16 cellular contexts compared by ENCODE assay signal in genomic region chr19:39946532-39946931, GRCh38. TPM values are rescaled to one million over a fixed set of nuclear protein-coding genes. Genes with fewer than 3 reads are reported as not detected.
DNase-seq lines count a peak whose midpoint lies in the region; ATAC-seq, FAIRE-seq and TF ChIP-seq lines count a peak whose summit lies in the region.
"Had no signal": no experiment of that assay in that cellular context is flagged by ENCODE, and none has a peak within 500 bp of the region (broad histone marks: within the 10 kb centered on the region; RNA-seq: fewer than 3 reads in every experiment).

No MANE protein-coding gene starts in this region.

- no peaks in the 10 kb centered on the region for H3K79me2 ChIP-seq in hepatocyte

- no peaks in the 10 kb centered on the region for H3K27me3 ChIP-seq in hepatocyte
- H3K27me3 ChIP-seq: BE2C, upper lobe of left lung had no signal

- H4K20me1 ChIP-seq in hepatocyte (ENCODE audit: insufficient read depth, poor library complexity, severe bottlenecking), result no peaks in the 10 kb centered on the region

- H3K4me1 Mint-ChIP-seq in stimulated activated naive CD8-positive, alpha-beta T cell treated with anti-CD3 and anti-CD28 coated beads, Interleukin-15, Interleukin-2, amounts not matched to agents 100 ng/mL and 50 ng/mL, for 24 hours (ENCODE audit: low read depth), result peaks cover 92% of the 10 kb centered on the region

- peaks cover 10% of the 10 kb centered on the region for H3K36me3 Mint-ChIP-seq in stimulated activated naive CD8-positive, alpha-beta T cell treated with anti-CD3 and anti-CD28 coated beads, Interleukin-15, Interleukin-2, amounts not matched to agents 100 ng/mL and 50 ng/mL, for 24 hours (ENCODE audit: low read depth)

- H3K27ac ChIP-seq in VCaP (peak overlapping the region; percentile 92; the same call in 1 of the 2 replicates), hepatocyte (peak overlapping the region; percentile 78), kidney (ENCODE audit: low read depth in 2 of 2, low read length in 2 of 2) (no peak overlapping the region)
- H3K27ac ChIP-seq: upper lobe of left lung had no signal

- H3K4me2 ChIP-seq in hepatocyte, result no peak overlapping the region

- TF ChIP-seq CTCF in VCaP (conservative IDR thresholded peaks at IDR 0.05) (no peak), hepatocyte (IDR thresholded peaks at IDR 0.05; ENCODE audit: poor library complexity) (no peak), kidney (IDR thresholded peaks at IDR 0.05; ENCODE audit: borderline replicate concordance, extremely low read depth, insufficient read depth) (no peak)

- H3K4me1 ChIP-seq in hepatocyte (ENCODE audit: insufficient read depth), result peaks cover 25% of the 10 kb centered on the region
- peaks cover 7 to 14% of the 10 kb centered on the region in 2 donors for H3K4me1 ChIP-seq in kidney (ENCODE audit: control insufficient read depth in 1 of 2, insufficient read depth in 1 of 2, low read depth in 1 of 2, low read length in 2 of 2)
- H3K4me1 ChIP-seq: BE2C had no signal

- H3K9ac ChIP-seq in kidney (ENCODE audit: low read length in 2 of 2), result no peak overlapping the region

- DNase-seq in stimulated activated naive CD8-positive, alpha-beta T cell treated with anti-CD3 and anti-CD28 coated beads, Interleukin-15, Interleukin-2, amounts not matched to agents 100 U/mL and 50 U/mL, for 24 hours, result no peak
- DNase-seq in hepatocyte (ENCODE audit: low spot score) (no peak), kidney (no peak), hepatic stellate cell (ENCODE audit: low spot score) (no peak), epidermal melanocyte (ENCODE audit: insufficient read length, low spot score) (no peak)
- DNase-seq: activated CD4-positive, alpha-beta T cell treated with anti-CD3 and anti-CD28 coated beads, Interleukin-2, amount 50 U/mL, for 4 hours; activated gamma-delta T cell; BE2C; NCI-H1417 treated with DMSO at 0.1 percent for 48 hours; NCI-H510A treated with DMSO at 0.1 percent for 48 hours had no signal

- intact Hi-C loops in kidney (cut with DNase I), result no loop called here

- WGBS in hepatocyte (ENCODE audit: low lambda C conversion rate, missing lambda C conversion rate), result 70% methylated on average over 4 of the region's 4 CpGs

- no peak for ATAC-seq in stimulated activated naive CD8-positive, alpha-beta T cell treated with anti-CD3 and anti-CD28 coated beads, Interleukin-15, Interleukin-2, amounts not matched to agents 100 U/mL and 50 U/mL, for 24 hours
- no peak for ATAC-seq in HG02852 (IDR thresholded peaks at IDR 0.05; ENCODE audit: unreplicated experiment)
- ATAC-seq: Panc1 had no signal

- H3K27me3 Mint-ChIP-seq in stimulated activated naive CD8-positive, alpha-beta T cell treated with anti-CD3 and anti-CD28 coated beads, Interleukin-15, Interleukin-2, amounts not matched to agents 100 ng/mL and 50 ng/mL, for 24 hours, result no peaks in the 10 kb centered on the region

- peak overlapping the region; percentile 15 for H3K27ac Mint-ChIP-seq in stimulated activated naive CD8-positive, alpha-beta T cell treated with anti-CD3 and anti-CD28 coated beads, Interleukin-15, Interleukin-2, amounts not matched to agents 100 ng/mL and 50 ng/mL, for 24 hours

- no peak overlapping the region for H3K4me3 ChIP-seq in hepatocyte
- H3K4me3 ChIP-seq in kidney (ENCODE audit: low read length in 2 of 2), result no peak overlapping the region
- H3K4me3 ChIP-seq: upper lobe of left lung had no signal

- no peak overlapping the region for H3K4me3 Mint-ChIP-seq in stimulated activated naive CD8-positive, alpha-beta T cell treated with anti-CD3 and anti-CD28 coated beads, Interleukin-15, Interleukin-2, amounts not matched to agents 100 ng/mL and 50 ng/mL, for 24 hours

- H3K9me3 ChIP-seq in hepatocyte (ENCODE audit: low read depth) (no peaks in the 10 kb centered on the region), kidney (ENCODE audit: control insufficient read depth in 1 of 2, low read length in 2 of 2) (no peaks in the 10 kb centered on the region)
- H3K9me3 ChIP-seq: BE2C, upper lobe of left lung had no signal

- FAIRE-seq in kidney (lab: Jason Lieb, UNC), result no peak
- FAIRE-seq: GM12891 had no signal

- no peaks in the 10 kb centered on the region for H3K9me3 Mint-ChIP-seq in stimulated activated naive CD8-positive, alpha-beta T cell treated with anti-CD3 and anti-CD28 coated beads, Interleukin-15, Interleukin-2, amounts not matched to agents 100 ng/mL and 50 ng/mL, for 24 hours

- H3K9me2 ChIP-seq in hepatocyte (replicated peaks; ENCODE audit: insufficient read depth), result no peaks in the 10 kb centered on the region

- H3K36me3 ChIP-seq in hepatocyte (replicated peaks; ENCODE audit: insufficient read depth, low read depth) (no peaks in the 10 kb centered on the region), kidney (ENCODE audit: control insufficient read depth in 1 of 2, insufficient read depth in 2 of 2, low read length in 2 of 2) (no peaks in the 10 kb centered on the region)
- H3K36me3 ChIP-seq: BE2C, upper lobe of left lung had no signal

- no peak overlapping the region for H2AFZ ChIP-seq in hepatocyte

RNA-seq across cellular contexts. Expression of gene FCGBP, which starts 12.1 kb away (rescaled TPM):
- total RNA-seq in hepatocyte (31.2 and 48.2 TPM in 2 replicates), kidney (51.7 TPM)
- polyA plus RNA-seq in hepatocyte (2.4 and 3.1 TPM in 2 replicates), kidney (ENCODE audit: insufficient read depth, low read depth, low replicate concordance) (7.6 TPM)

RNA-seq across cellular contexts. Expression of gene PSMC4, which starts 24.4 kb away (rescaled TPM):
- total RNA-seq in hepatocyte, result 81.5 and 85.4 TPM in 2 replicates
- polyA plus RNA-seq in hepatocyte, result 94.7 and 99.3 TPM in 2 replicates
- 84.7 TPM for total RNA-seq in kidney
- 113 TPM for polyA plus RNA-seq in kidney (ENCODE audit: insufficient read depth, low read depth, low replicate concordance)

RNA-seq across cellular contexts. Expression of gene ZNF546, which starts 50.3 kb away (rescaled TPM):
- 1.6 and 1.8 TPM in 2 replicates for total RNA-seq in hepatocyte
- 1.1 and 1.7 TPM in 2 replicates for polyA plus RNA-seq in hepatocyte
- 7.3 TPM for total RNA-seq in kidney
- polyA plus RNA-seq in kidney (ENCODE audit: insufficient read depth, low read depth, low replicate concordance), result 3.4 TPM

Comparison
In these comparisons a context has a peak if more than half of its experiments do, and no peak if none do; other contexts are left out.
1. H3K27ac ChIP-seq: peak in VCaP (single experiment) and hepatocyte (single experiment); none in kidney (0 of 2).